ENCODE assay signal across 11 cellular contexts in the genomic region with DNA sequence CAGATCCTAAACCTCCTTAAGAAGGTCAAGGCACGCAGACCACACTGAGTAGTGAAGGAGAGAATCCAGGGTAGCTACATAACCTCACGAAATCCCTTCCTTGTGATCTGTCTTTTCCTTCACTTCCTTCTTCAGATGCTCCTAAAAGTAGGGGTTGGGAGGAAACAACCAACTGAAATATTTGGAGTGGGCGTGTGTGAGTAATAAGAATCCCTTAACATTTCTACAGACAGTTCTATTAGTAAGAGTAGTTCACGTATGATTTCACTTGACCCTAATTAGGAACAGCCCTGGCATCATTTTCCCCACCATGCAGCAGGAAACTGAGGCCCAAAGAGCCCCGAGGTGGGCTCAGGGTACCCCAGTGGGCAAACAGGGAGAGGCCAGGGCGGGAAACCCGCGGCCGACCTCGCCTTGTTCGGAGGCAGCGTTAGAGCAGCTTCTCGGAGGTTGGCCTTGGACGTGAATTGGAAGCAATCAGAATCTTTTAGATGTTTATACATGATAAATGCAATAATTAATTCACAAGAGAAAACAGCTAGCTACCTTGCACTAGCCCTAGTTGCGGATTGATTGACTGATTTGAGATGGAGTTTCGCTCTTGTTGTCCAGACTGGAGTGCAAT. TPM values are rescaled to one million over a fixed set of nuclear protein-coding genes. Genes with fewer than 3 reads are reported as not detected.
DNase-seq lines count a peak whose midpoint lies in the region; ATAC-seq and TF ChIP-seq lines count a peak whose summit lies in the region.
"Had no signal": no experiment of that assay in that cellular context is flagged by ENCODE, and none has a peak within 500 bp of the region (broad histone marks: within the 10 kb centered on the region; RNA-seq: fewer than 3 reads in every experiment).

No MANE protein-coding gene starts in this region.

- peaks cover 0 to 2% (median 0%) of the 10 kb centered on the region in 7 donors for H3K9me3 Mint-ChIP-seq in CD4-positive, CD25-positive, alpha-beta regulatory T cell
- no peaks in the 10 kb centered on the region for H3K9me3 Mint-ChIP-seq in HFFc6
- H3K9me3 Mint-ChIP-seq in natural killer cell treated with Interleukin-12 subunit alpha and Interleukin-12 subunit beta and Interleukin-15 and Interleukin-18, amount 100 ng/mL, for 72 hours = no peaks in the 10 kb centered on the region

- H3K27me3 ChIP-seq in CD4-positive, CD25-positive, alpha-beta regulatory T cell (ENCODE audit: control insufficient read depth, insufficient read depth, low read length) = no peaks in the 10 kb centered on the region
- no peaks in the 10 kb centered on the region for H3K27me3 ChIP-seq in adipocyte (replicated peaks; ENCODE audit: control insufficient read depth, insufficient read depth, low read length)
- H3K27me3 ChIP-seq in effector memory CD4-positive, alpha-beta T cell (replicated peaks; ENCODE audit: control insufficient read depth, insufficient read depth, low read length, poor library complexity, severe bottlenecking) = no peaks in the 10 kb centered on the region

- H3K4me1 ChIP-seq in CD4-positive, CD25-positive, alpha-beta regulatory T cell (ENCODE audit: control insufficient read depth, insufficient read depth, low read length, poor library complexity, severe bottlenecking) = peaks cover 19% of the 10 kb centered on the region
- peaks cover 16% of the 10 kb centered on the region for H3K4me1 ChIP-seq in adipocyte (ENCODE audit: control insufficient read depth, insufficient read depth, low read length)
- H3K4me1 ChIP-seq in effector memory CD4-positive, alpha-beta T cell (ENCODE audit: control insufficient read depth, insufficient read depth, low read length, poor library complexity, severe bottlenecking) = peaks cover 7% of the 10 kb centered on the region

- no peak overlapping the region for H3K4me3 ChIP-seq in CD4-positive, CD25-positive, alpha-beta regulatory T cell (ENCODE audit: low read depth, low read length)
- H3K4me3 ChIP-seq in adipocyte (ENCODE audit: low read length) = no peak overlapping the region
- no peak overlapping the region for H3K4me3 ChIP-seq in effector memory CD4-positive, alpha-beta T cell (ENCODE audit: insufficient read depth, low read depth, low read length, poor library complexity, severe bottlenecking)

- ATAC-seq in CD4-positive, CD25-positive, alpha-beta regulatory T cell (ENCODE audit: low read depth in 2 of 2) = no peak
- no peak for ATAC-seq in natural killer cell treated with Interleukin-12 subunit alpha and Interleukin-12 subunit beta and Interleukin-15 and Interleukin-18, amount 100 ng/mL, for 72 hours

- H3K27ac Mint-ChIP-seq in CD4-positive, CD25-positive, alpha-beta regulatory T cell = peak overlapping the region; percentile 29 to 74 (median 46)
- peak overlapping the region; percentile 51 for H3K27ac Mint-ChIP-seq in HFFc6
- peak overlapping the region; percentile 15 to 23 for H3K27ac Mint-ChIP-seq in natural killer cell treated with Interleukin-12 subunit alpha and Interleukin-12 subunit beta and Interleukin-15 and Interleukin-18, amount 100 ng/mL, for 72 hours

- H3K4me3 Mint-ChIP-seq in CD4-positive, CD25-positive, alpha-beta regulatory T cell = peak overlapping the region; percentile 67 to 97 (median 82)
- H3K4me3 Mint-ChIP-seq in HFFc6 = peak overlapping the region; percentile 46; the same call in 1 of the 2 replicates
- H3K4me3 Mint-ChIP-seq in natural killer cell treated with Interleukin-12 subunit alpha and Interleukin-12 subunit beta and Interleukin-15 and Interleukin-18, amount 100 ng/mL, for 72 hours = peak overlapping the region; percentile 56

- no peak overlapping the region for H3K27ac ChIP-seq in CD4-positive, CD25-positive, alpha-beta regulatory T cell (ENCODE audit: insufficient read depth, low read length, poor library complexity, severe bottlenecking)
- H3K27ac ChIP-seq in effector memory CD4-positive, alpha-beta T cell (ENCODE audit: insufficient read depth, low read length, poor library complexity, severe bottlenecking) = no peak overlapping the region

- no peak for TF ChIP-seq CTCF in HFFc6 (IDR thresholded peaks at IDR 0.05)

- H3K36me3 ChIP-seq in CD4-positive, CD25-positive, alpha-beta regulatory T cell (ENCODE audit: control insufficient read depth, insufficient read depth, low read length) = peaks cover 24% of the 10 kb centered on the region
- H3K36me3 ChIP-seq in adipocyte (ENCODE audit: control insufficient read depth, insufficient read depth, low read length, severe bottlenecking) = peaks cover 6% of the 10 kb centered on the region
- no peaks in the 10 kb centered on the region for H3K36me3 ChIP-seq in effector memory CD4-positive, alpha-beta T cell (ENCODE audit: control insufficient read depth, insufficient read depth, low read length)

- peaks cover 16 to 28% (median 17%) of the 10 kb centered on the region in 4 donors for H3K4me1 Mint-ChIP-seq in CD4-positive, CD25-positive, alpha-beta regulatory T cell
- peaks cover 30% of the 10 kb centered on the region for H3K4me1 Mint-ChIP-seq in HFFc6 (ENCODE audit: low read depth)
- H3K4me1 Mint-ChIP-seq in natural killer cell treated with Interleukin-12 subunit alpha and Interleukin-12 subunit beta and Interleukin-15 and Interleukin-18, amount 100 ng/mL, for 72 hours (ENCODE audit: low read depth in 2 of 2) = peaks cover 16 to 25% of the 10 kb centered on the region in 2 donors

- peaks cover 16% of the 10 kb centered on the region for H3K36me3 Mint-ChIP-seq in CD4-positive, CD25-positive, alpha-beta regulatory T cell
- H3K36me3 Mint-ChIP-seq in HFFc6 (ENCODE audit: low read depth) = peaks cover 17% of the 10 kb centered on the region
- peaks cover 19% of the 10 kb centered on the region for H3K36me3 Mint-ChIP-seq in natural killer cell treated with Interleukin-12 subunit alpha and Interleukin-12 subunit beta and Interleukin-15 and Interleukin-18, amount 100 ng/mL, for 72 hours

- no peak overlapping the region for H3K9ac ChIP-seq in adipocyte (ENCODE audit: low read length)

- no peaks in the 10 kb centered on the region for H3K9me3 ChIP-seq in CD4-positive, CD25-positive, alpha-beta regulatory T cell (ENCODE audit: control insufficient read depth in 2 of 2, low read length in 2 of 2)
- H3K9me3 ChIP-seq in adipocyte (ENCODE audit: control insufficient read depth, low read length) = no peaks in the 10 kb centered on the region
- H3K9me3 ChIP-seq in effector memory CD4-positive, alpha-beta T cell (ENCODE audit: control insufficient read depth, low read length) = no peaks in the 10 kb centered on the region

- H3K27me3 Mint-ChIP-seq in CD4-positive, CD25-positive, alpha-beta regulatory T cell = no peaks in the 10 kb centered on the region
- H3K27me3 Mint-ChIP-seq in HFFc6 (ENCODE audit: insufficient read depth) = no peaks in the 10 kb centered on the region; the same call in 1 of the 2 replicates
- peaks cover 0 to 8% of the 10 kb centered on the region in 2 donors for H3K27me3 Mint-ChIP-seq in natural killer cell treated with Interleukin-12 subunit alpha and Interleukin-12 subunit beta and Interleukin-15 and Interleukin-18, amount 100 ng/mL, for 72 hours

- DNase-seq in CD4-positive, CD25-positive, alpha-beta regulatory T cell = no peak
- DNase-seq in HFFc6 (no peak), adipocyte (ENCODE audit: low read depth) (peak; percentile 7), NCI-H2029 treated with DMSO at 0.1 percent for 48 hours (lab: John Stamatoyannopoulos, UW) (no peak), hippocampal formation (lab: John Stamatoyannopoulos, UW) (no peak), NCI-H510A treated with DMSO at 0.1 percent for 48 hours (lab: John Stamatoyannopoulos, UW) (no peak)
- DNase-seq in natural killer cell treated with Interleukin-12 subunit alpha and Interleukin-12 subunit beta and Interleukin-15 and Interleukin-18, amount 100 ng/mL, for 72 hours (ENCODE audit: low spot score) = no peak
- no peak for DNase-seq in effector memory CD4-positive, alpha-beta T cell
- DNase-seq: cortex of kidney had no signal

RNA-seq across cellular contexts. Expression of gene RAE1, which starts 0.9 kb away (rescaled TPM):
- 33.0 TPM for total RNA-seq in CD4-positive, CD25-positive, alpha-beta regulatory T cell
- 10 to 100 TPM; 34.5 to 52.1 (median 42.8) TPM for polyA plus RNA-seq in CD4-positive, CD25-positive, alpha-beta regulatory T cell
- total RNA-seq in HFFc6 (2021; fragmentation: NEBNext Ultra II Directional; extraction: Animal tissue kit (Norgen Biotek cat#: 25700)) = 10 to 100 TPM; 25.1 to 31.4 (median 28.3) TPM
- 10 to 100 TPM; 43.6 to 86.0 TPM for total RNA-seq in natural killer cell treated with Interleukin-12 subunit alpha and Interleukin-12 subunit beta and Interleukin-15 and Interleukin-18, amount 100 ng/mL, for 72 hours

RNA-seq across cellular contexts. Expression of gene SPO11, which starts 20.6 kb away (rescaled TPM):
- not detected for total RNA-seq in CD4-positive, CD25-positive, alpha-beta regulatory T cell
- polyA plus RNA-seq in CD4-positive, CD25-positive, alpha-beta regulatory T cell = not detected
- total RNA-seq in HFFc6 (2021; fragmentation: NEBNext Ultra II Directional; extraction: Animal tissue kit (Norgen Biotek cat#: 25700)) = not detected
- total RNA-seq in natural killer cell treated with Interleukin-12 subunit alpha and Interleukin-12 subunit beta and Interleukin-15 and Interleukin-18, amount 100 ng/mL, for 72 hours = not detected
- total RNA-seq: H1, ureter had no signal
- polyA plus RNA-seq: H1 had no signal

RNA-seq across cellular contexts. Expression of gene RBM38, which starts 41.0 kb away (rescaled TPM):
- 322 TPM for total RNA-seq in CD4-positive, CD25-positive, alpha-beta regulatory T cell
- 100 to 1,000 TPM in 2 of 4 donors, 10 to 100 TPM in 2; 71.9 to 163 (median 102) TPM for polyA plus RNA-seq in CD4-positive, CD25-positive, alpha-beta regulatory T cell
- total RNA-seq in HFFc6 (2021; fragmentation: NEBNext Ultra II Directional; extraction: Animal tissue kit (Norgen Biotek cat#: 25700)) = 1 to 10 TPM; 3.7 to 5.7 (median 4.6) TPM
- total RNA-seq in natural killer cell treated with Interleukin-12 subunit alpha and Interleukin-12 subunit beta and Interleukin-15 and Interleukin-18, amount 100 ng/mL, for 72 hours = 10 to 100 TPM; 18.3 to 29.2 TPM

Comparison
In these comparisons a context has a peak if more than half of its experiments do, and no peak if none do; other contexts are left out.
1. RNA of gene RBM38, which starts 41.0 kb away (total RNA-seq): 322 TPM in CD4-positive, CD25-positive, alpha-beta regulatory T cell (single experiment); 18.3 to 29.2 TPM in natural killer cell treated with Interleukin-12 subunit alpha and Interleukin-12 subunit beta and Interleukin-15 and Interleukin-18, amount 100 ng/mL, for 72 hours and 3.7 to 5.7 TPM in HFFc6; every median in the first group is over 10 times any median in the second.
2. Peak in every context shown above with its lines, with median percentiles within 50 percentile points of each other: H3K27ac Mint-ChIP-seq and H3K4me3 Mint-ChIP-seq.